Comparison of ENCODE assay signal across 16 cellular contexts in the genomic region with DNA sequence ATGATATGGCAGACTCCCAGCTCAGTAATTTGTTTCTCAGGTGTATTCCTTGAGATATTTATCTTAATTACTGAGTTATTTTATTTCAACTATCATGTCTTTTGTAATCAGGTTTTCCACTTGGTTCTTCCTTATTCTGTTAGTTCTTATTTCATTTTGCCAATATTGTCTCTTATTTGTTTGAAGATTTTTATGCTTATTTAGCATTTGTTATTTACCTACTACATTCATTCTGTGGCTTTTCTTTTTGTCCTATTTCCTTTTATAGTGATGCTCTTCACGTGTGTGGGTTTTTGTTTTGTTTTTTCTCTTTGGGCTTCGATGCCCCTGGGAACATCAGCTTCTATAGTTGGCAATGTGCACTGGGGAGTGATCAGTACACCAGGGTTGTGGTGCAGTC. TPM values are rescaled to one million over a fixed set of nuclear protein-coding genes. Genes with fewer than 3 reads are reported as not detected.
DNase-seq lines count a peak whose midpoint lies in the region; ATAC-seq and TF ChIP-seq lines count a peak whose summit lies in the region.
"Had no signal": no experiment of that assay in that cellular context is flagged by ENCODE, and none has a peak within 500 bp of the region (broad histone marks: within the 10 kb centered on the region; RNA-seq: fewer than 3 reads in every experiment).

No MANE protein-coding gene starts in this region.

- no peak overlapping the region for H2BK120ac ChIP-seq in IMR-90 (ENCODE audit: low read depth, low read length)

- no peak overlapping the region; the same call in 1 of the 2 replicates for H2BK20ac ChIP-seq in IMR-90 (ENCODE audit: low read depth, low read length)

- H2AK5ac ChIP-seq in IMR-90 (ENCODE audit: low read depth, low read length): peak overlapping the region; percentile 39; the same call in 1 of the 2 replicates

- no peak for TF ChIP-seq RAD21 in IMR-90 (IDR thresholded peaks at IDR 0.05; ENCODE audit: low read length)

- H4K20me1 ChIP-seq in BLaER1 (no peaks in the 10 kb centered on the region), IMR-90 (ENCODE audit: insufficient read depth, low read length) (no peaks in the 10 kb centered on the region), MM.1S (ENCODE audit: insufficient read depth, low read length) (no peaks in the 10 kb centered on the region)

- dilution Hi-C loops in IMR-90 (cut with HindIII; ENCODE audit: low sequenced_read_pairs, unreplicated experiment): no loop called here

- peak overlapping the region; percentile 40; the same call in 1 of the 3 replicates for H2BK15ac ChIP-seq in IMR-90 (ENCODE audit: low read depth, low read length)

- no peak for TF ChIP-seq POLR2A in IMR-90 (IDR thresholded peaks at IDR 0.05; ENCODE audit: low read depth, low read length)

- H3K18ac ChIP-seq in IMR-90 (ENCODE audit: low read depth, low read length): no peak overlapping the region

- DNase-seq in IMR-90 (no peak), islet precursor cell (peak; percentile 22), MM.1S (no peak), midbrain (lab: John Stamatoyannopoulos, UW) (no peak)
- DNase-seq: C1 segment of cervical spinal cord; Calu3; CD4-positive, alpha-beta memory T cell; COR-L47; DMS53; DMS79 treated with DMSO at 0.1 percent for 48 hours; GF-D8; GM23248; H7; HCEC 1CT had no signal

- intact Hi-C loops in IMR-90 (cut with micrococcal nuclease): no loop called here

- no peaks in the 10 kb centered on the region for H3K9me2 ChIP-seq in MM.1S (replicated peaks; ENCODE audit: insufficient read depth, low read length)

- H3K56ac ChIP-seq in IMR-90 (ENCODE audit: extremely low read depth, insufficient read depth, low read length): no peak overlapping the region

- H3K9me3 ChIP-seq in BLaER1 (peaks cover 25% of the 10 kb centered on the region), IMR-90 (ENCODE audit: control insufficient read depth, insufficient read depth, low read length) (peaks cover 7% of the 10 kb centered on the region; the same call in 1 of the 2 replicates), MM.1S (replicated peaks; ENCODE audit: insufficient read depth, low read length) (no peaks in the 10 kb centered on the region)

- no peak overlapping the region for H3K23ac ChIP-seq in IMR-90 (ENCODE audit: low read depth, low read length)

- WGBS in IMR-90 (ENCODE audit: extremely low coverage in 2 of 2, insufficient read length in 1 of 2), 2 experiments: no CpG with 5 or more reads among the region's 2 CpGs

- CTCF ChIA-PET in IMR-90 (lab: Yijun Ruan, JAX): no interaction called here

- H3K27ac ChIP-seq in BLaER1 (no peak overlapping the region), IMR-90 (ENCODE audit: insufficient read depth, low read length) (no peak overlapping the region), MM.1S (ENCODE audit: low read length) (no peak overlapping the region)
- H3K27ac ChIP-seq: GM23248 had no signal

- H3K9me1 ChIP-seq in IMR-90 (ENCODE audit: insufficient read depth, low read length): no peaks in the 10 kb centered on the region

- H4K8ac ChIP-seq in IMR-90 (ENCODE audit: low read depth in 2 of 2, low read length in 2 of 2): no peak overlapping the region

- TF ChIP-seq CTCF in IMR-90 (conservative IDR thresholded peaks at IDR 0.05; ENCODE audit: low read depth, low read length): no peak
- no peak for TF ChIP-seq CTCF in MM.1S (IDR thresholded peaks at IDR 0.05; ENCODE audit: low read length)

- no peak overlapping the region for H3K4ac ChIP-seq in IMR-90 (ENCODE audit: low read depth, low read length)

- no peaks in the 10 kb centered on the region for H3K79me2 ChIP-seq in MM.1S (ENCODE audit: low read length)

- no TSS peak for BruUV-seq in IMR-90 (replicated peaks; lab: Mats Ljungman, UMichigan)

- H3K36me3 ChIP-seq in BLaER1 (no peaks in the 10 kb centered on the region), IMR-90 (ENCODE audit: control insufficient read depth, insufficient read depth, low read length) (no peaks in the 10 kb centered on the region), MM.1S (replicated peaks; ENCODE audit: insufficient read depth, low read length) (no peaks in the 10 kb centered on the region)

- POLR2A ChIA-PET in IMR-90 (lab: Charles Lee; ENCODE audit: unreplicated experiment): no interaction called here

- H4K91ac ChIP-seq in IMR-90 (ENCODE audit: insufficient read depth, low read depth, low read length): no peak overlapping the region

- ATAC-seq in IMR-90 (ENCODE audit: low read depth) (no peak), HG03159 (IDR thresholded peaks at IDR 0.05; ENCODE audit: unreplicated experiment) (no peak)

- no peaks in the 10 kb centered on the region for H3K27me3 ChIP-seq in BLaER1
- no peaks in the 10 kb centered on the region for H3K27me3 ChIP-seq in IMR-90 (ENCODE audit: control insufficient read depth, insufficient read depth, low read length)
- H3K27me3 ChIP-seq in MM.1S (replicated peaks; ENCODE audit: insufficient read depth, low read length): no peaks in the 10 kb centered on the region

- in situ Hi-C loops in IMR-90 (cut with MboI; ENCODE audit: low sequenced_read_pairs): no loop called here

- H3K4me1 ChIP-seq in BLaER1: peaks cover 17% of the 10 kb centered on the region
- H3K4me1 ChIP-seq in IMR-90 (ENCODE audit: control insufficient read depth, insufficient read depth, low read length): peaks cover 2% of the 10 kb centered on the region; the same call in 1 of the 2 replicates
- no peaks in the 10 kb centered on the region for H3K4me1 ChIP-seq in MM.1S (ENCODE audit: low read length)

- H3K4me2 ChIP-seq in BLaER1: peak overlapping the region; percentile 39; the same call in 1 of the 2 replicates
- H3K4me2 ChIP-seq in IMR-90 (ENCODE audit: low read depth, low read length): no peak overlapping the region
- H3K4me2 ChIP-seq in MM.1S (ENCODE audit: low read depth, low read length): no peak overlapping the region

- no peaks in the 10 kb centered on the region for H3K79me1 ChIP-seq in IMR-90 (ENCODE audit: low read depth in 1 of 2, low read length in 2 of 2)

- no peaks in the 10 kb centered on the region for H3F3A ChIP-seq in MM.1S (ENCODE audit: insufficient read depth, low read length)

- H2BK5ac ChIP-seq in IMR-90 (ENCODE audit: low read depth, low read length, poor library complexity, severe bottlenecking): no peak overlapping the region

- H3K9ac ChIP-seq in BLaER1 (no peak overlapping the region), IMR-90 (ENCODE audit: low read depth, low read length) (no peak overlapping the region), MM.1S (ENCODE audit: low read length) (no peak overlapping the region)
- H3K9ac ChIP-seq: GM23248 had no signal

- no peak overlapping the region for H2AK9ac ChIP-seq in IMR-90 (replicated peaks; ENCODE audit: low read depth, low read length, poor library complexity)

- H3K4me3 ChIP-seq in BLaER1 (no peak overlapping the region), IMR-90 (ENCODE audit: insufficient read depth, low read depth, low read length) (no peak overlapping the region), MM.1S (ENCODE audit: low read length) (no peak overlapping the region)
- H3K4me3 ChIP-seq: GM23248 had no signal

- H3K14ac ChIP-seq in IMR-90 (replicated peaks; ENCODE audit: low read depth, low read length): no peak overlapping the region

- H4K5ac ChIP-seq in IMR-90 (ENCODE audit: low read depth, low read length): no peak overlapping the region

- no peak overlapping the region for H2AFZ ChIP-seq in IMR-90 (replicated peaks; ENCODE audit: low read length, poor library complexity)
- no peak overlapping the region for H2AFZ ChIP-seq in MM.1S (ENCODE audit: low read length)
- H2AFZ ChIP-seq: GM23248 had no signal

TF ChIP-seq in IMR-90, 13 proteins besides CTCF, POLR2A, EP300 and RAD21:
- TF ChIP-seq NFE2L2 (IDR thresholded peaks at IDR 0.05; ENCODE audit: low read depth, low read length) (no peak), MAFK (IDR thresholded peaks at IDR 0.05; ENCODE audit: low read depth, low read length) (no peak), RCOR1 (IDR thresholded peaks at IDR 0.05; ENCODE audit: insufficient replicate concordance, low read length) (no peak), RFX5 (IDR thresholded peaks at IDR 0.05; ENCODE audit: low read depth, low read length) (no peak), FOS (IDR thresholded peaks at IDR 0.05; ENCODE audit: low read depth, low read length) (no peak), CHD1 (IDR thresholded peaks at IDR 0.05; ENCODE audit: low read depth, low read length) (no peak), USF2 (IDR thresholded peaks at IDR 0.05; ENCODE audit: low read depth, low read length) (no peak), SMC3 (IDR thresholded peaks at IDR 0.05; ENCODE audit: low read depth, low read length) (no peak), CEBPB (IDR thresholded peaks at IDR 0.05; ENCODE audit: low read depth, low read length) (no peak), ELK1 (IDR thresholded peaks at IDR 0.05; ENCODE audit: borderline replicate concordance, low read depth, low read length) (no peak), MXI1 (IDR thresholded peaks at IDR 0.05; ENCODE audit: borderline replicate concordance, low read depth, low read length) (no peak), BHLHE40 (IDR thresholded peaks at IDR 0.05; ENCODE audit: low read depth, low read length) (no peak), MAZ (IDR thresholded peaks at IDR 0.05; ENCODE audit: borderline replicate concordance, low read depth, low read length) (no peak)

RNA-seq across cellular contexts. Expression of gene CRADD, which starts 40.5 kb away (rescaled TPM):
- 12.2 and 14.0 TPM in 2 replicates for total RNA-seq in IMR-90 (2012; rRNA removed)
- polyA plus RNA-seq in IMR-90 (2012; rRNA removed): 10.9 and 11.1 TPM in 2 replicates
- polyA plus RNA-seq in IMR-90 (2012; cell fraction: cytosol; rRNA removed): 9.5 and 10.5 TPM in 2 replicates
- polyA plus RNA-seq in IMR-90 (2012; cell fraction: nucleus; rRNA removed; ENCODE audit: low replicate concordance): 3.7 and 4.2 TPM in 2 replicates
